Comparison of ENCODE assay signal across 7 cellular contexts in the genomic region with DNA sequence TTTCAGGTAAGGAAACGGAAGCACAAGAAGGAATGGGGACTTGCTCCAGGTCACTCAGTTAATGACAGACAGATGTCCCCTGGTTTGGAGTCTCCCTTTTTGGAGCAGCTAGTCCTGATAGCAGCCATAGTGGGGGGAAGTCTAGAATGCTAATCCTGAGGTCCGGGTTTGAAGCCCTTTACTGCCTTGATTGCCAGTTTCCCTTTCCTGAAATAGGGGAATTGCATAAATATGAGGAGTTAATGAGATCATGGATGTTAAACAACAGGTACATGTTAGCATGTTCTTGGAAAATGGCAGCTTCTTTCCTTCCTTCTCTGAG. TPM values are rescaled to one million over a fixed set of nuclear protein-coding genes. Genes with fewer than 3 reads are reported as not detected.
DNase-seq lines count a peak whose midpoint lies in the region; ATAC-seq lines count a peak whose summit lies in the region.

No MANE protein-coding gene starts in this region.

- no peaks in the 10 kb centered on the region for H3K9me3 Mint-ChIP-seq in activated CD8-positive, alpha-beta T cell treated with anti-CD3 and anti-CD28 coated beads, Interleukin-2, amount 10 ng/mL, durations not matched to agents 7 days and 5 days (ENCODE audit: insufficient read depth)
- H3K9me3 Mint-ChIP-seq in stimulated activated naive B cell treated with anti-CD40 and anti-IgM and Interleukin-4, amounts not matched to agents 10 μg/mL and 1 μg/mL and 100 μg/mL, for 72 hours, result no peaks in the 10 kb centered on the region

- H3K4me3 ChIP-seq in iPS-11a (ENCODE audit: low read depth, low read length), result peak overlapping the region; percentile 88

- H3K27me3 Mint-ChIP-seq in activated CD8-positive, alpha-beta T cell treated with anti-CD3 and anti-CD28 coated beads, Interleukin-2, amount 10 ng/mL, durations not matched to agents 7 days and 5 days (ENCODE audit: low read depth), result peaks cover 2% of the 10 kb centered on the region
- no peaks in the 10 kb centered on the region for H3K27me3 Mint-ChIP-seq in stimulated activated naive B cell treated with anti-CD40 and anti-IgM and Interleukin-4, amounts not matched to agents 10 μg/mL and 1 μg/mL and 100 μg/mL, for 72 hours

- CTCF ChIA-PET in activated CD8-positive, alpha-beta T cell treated with anti-CD3 and anti-CD28 coated beads, Interleukin-2, amount 10 ng/mL, durations not matched to agents 7 days and 5 days (lab: Charles Lee), result interaction anchor here (0.8 to 1.9 kb wide), 8 partner anchors 10 to 257 kb away, joined by 3 to 14 read pairs (median 5); no protein-coding TSS in a partner anchor

- POLR2A ChIA-PET in activated CD8-positive, alpha-beta T cell treated with anti-CD3 and anti-CD28 coated beads, Interleukin-2, amount 10 ng/mL, durations not matched to agents 7 days and 5 days (lab: Charles Lee), result interaction anchor here (0.7 to 1.3 kb wide), 5 partner anchors 10 to 135 kb away, joined by 3 to 4 read pairs (median 4); no protein-coding TSS in a partner anchor

- peaks cover 20% of the 10 kb centered on the region for H3K4me1 Mint-ChIP-seq in activated CD8-positive, alpha-beta T cell treated with anti-CD3 and anti-CD28 coated beads, Interleukin-2, amount 10 ng/mL, durations not matched to agents 7 days and 5 days (ENCODE audit: low read depth)
- peaks cover 31 to 48% of the 10 kb centered on the region in 2 donors for H3K4me1 Mint-ChIP-seq in stimulated activated naive B cell treated with anti-CD40 and anti-IgM and Interleukin-4, amounts not matched to agents 10 μg/mL and 1 μg/mL and 100 μg/mL, for 72 hours

- H3K27ac Mint-ChIP-seq in activated CD8-positive, alpha-beta T cell treated with anti-CD3 and anti-CD28 coated beads, Interleukin-2, amount 10 ng/mL, durations not matched to agents 7 days and 5 days, result peak overlapping the region; percentile 99
- peak overlapping the region; percentile 99 for H3K27ac Mint-ChIP-seq in stimulated activated naive B cell treated with anti-CD40 and anti-IgM and Interleukin-4, amounts not matched to agents 10 μg/mL and 1 μg/mL and 100 μg/mL, for 72 hours

- ATAC-seq in HG03103 (IDR thresholded peaks at IDR 0.05; ENCODE audit: low read depth, unreplicated experiment) (peak; percentile 4), GM18861 (IDR thresholded peaks at IDR 0.05; ENCODE audit: unreplicated experiment) (no peak)
- ATAC-seq in activated CD8-positive, alpha-beta T cell treated with anti-CD3 and anti-CD28 coated beads, Interleukin-2, amount 10 ng/mL, durations not matched to agents 7 days and 5 days, result no peak
- ATAC-seq in stimulated activated naive B cell treated with anti-CD40 and anti-IgM and Interleukin-4, amounts not matched to agents 10 μg/mL and 1 μg/mL and 100 μg/mL, for 72 hours (replicated peaks), result peak in 1 of 2 donors; percentile 1

- H3K36me3 Mint-ChIP-seq in activated CD8-positive, alpha-beta T cell treated with anti-CD3 and anti-CD28 coated beads, Interleukin-2, amount 10 ng/mL, durations not matched to agents 7 days and 5 days (ENCODE audit: low read depth), result peaks cover 2% of the 10 kb centered on the region
- peaks cover 2 to 22% of the 10 kb centered on the region in 2 donors for H3K36me3 Mint-ChIP-seq in stimulated activated naive B cell treated with anti-CD40 and anti-IgM and Interleukin-4, amounts not matched to agents 10 μg/mL and 1 μg/mL and 100 μg/mL, for 72 hours

- H3K4me3 Mint-ChIP-seq in activated CD8-positive, alpha-beta T cell treated with anti-CD3 and anti-CD28 coated beads, Interleukin-2, amount 10 ng/mL, durations not matched to agents 7 days and 5 days, result peak overlapping the region; percentile 94
- H3K4me3 Mint-ChIP-seq in stimulated activated naive B cell treated with anti-CD40 and anti-IgM and Interleukin-4, amounts not matched to agents 10 μg/mL and 1 μg/mL and 100 μg/mL, for 72 hours, result peak overlapping the region; percentile 98

- no peak for DNase-seq in activated CD8-positive, alpha-beta T cell treated with anti-CD3 and anti-CD28 coated beads, Interleukin-2, amount 10 ng/mL, durations not matched to agents 7 days and 5 days
- no peak for DNase-seq in stimulated activated naive B cell treated with anti-CD40 and anti-IgM and Interleukin-4, amounts not matched to agents 10 μg/mL and 1 μg/mL and 100 μg/mL, for 72 hours
- no peak for DNase-seq in NCI-H187 (lab: John Stamatoyannopoulos, UW)
- no peak for DNase-seq in SHP77 treated with DMSO at 0.1 percent for 48 hours (lab: John Stamatoyannopoulos, UW)

RNA-seq across cellular contexts. Expression of a gene that starts 0.3 kb away (rescaled TPM):
- 10 to 100 TPM; 18.0 to 18.4 TPM for total RNA-seq in activated CD8-positive, alpha-beta T cell treated with anti-CD3 and anti-CD28 coated beads, Interleukin-2, amount 10 ng/mL, durations not matched to agents 7 days and 5 days

RNA-seq across cellular contexts. Expression of a gene that starts 46.5 kb away (rescaled TPM):
- total RNA-seq in activated CD8-positive, alpha-beta T cell treated with anti-CD3 and anti-CD28 coated beads, Interleukin-2, amount 10 ng/mL, durations not matched to agents 7 days and 5 days, result 10 to 100 TPM; 56.3 to 57.8 TPM
